Comparison of ENCODE assay signal across 8 cellular contexts in the genomic region with DNA sequence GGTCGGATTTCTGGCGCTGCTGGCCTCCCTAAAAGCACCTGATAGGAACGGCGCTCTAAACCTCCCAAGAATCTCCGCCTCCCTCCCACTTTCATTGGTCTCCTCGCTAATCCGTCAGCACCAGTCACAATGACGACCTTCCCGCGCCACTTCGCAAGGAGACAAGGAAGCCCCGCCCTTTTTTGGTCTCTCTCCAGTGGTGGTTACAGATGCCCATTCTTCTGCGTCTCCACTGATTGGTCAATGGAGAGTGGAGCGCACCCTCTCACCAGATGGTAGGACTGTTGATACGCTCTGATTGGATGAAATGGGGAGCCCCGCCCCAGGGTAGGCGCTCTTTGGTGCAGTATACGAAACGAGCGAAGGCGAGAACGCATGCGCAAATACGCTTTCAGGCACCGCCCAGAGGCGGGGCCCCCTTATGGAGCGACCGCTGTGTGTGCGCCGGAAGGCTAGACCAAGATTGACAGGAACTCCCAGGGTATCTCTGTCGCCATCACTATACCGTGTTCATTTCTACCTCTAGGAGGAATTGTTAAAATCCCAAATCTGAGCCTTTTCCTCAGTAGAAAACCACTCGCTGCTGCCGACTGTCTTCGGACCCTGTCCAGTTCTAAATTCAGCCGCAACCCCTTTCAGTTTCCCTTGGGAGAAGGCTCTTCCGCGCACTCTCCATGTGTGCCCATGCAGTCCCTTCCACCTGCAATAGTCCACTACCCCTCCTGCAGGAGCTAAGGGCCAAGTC. TPM values are rescaled to one million over a fixed set of nuclear protein-coding genes. Genes with fewer than 3 reads are reported as not detected.
DNase-seq lines count a peak whose midpoint lies in the region; FAIRE-seq and TF ChIP-seq lines count a peak whose summit lies in the region.

No MANE protein-coding gene starts in this region.

- H3K79me2 ChIP-seq in MM.1S (ENCODE audit: low read length): peaks cover 55% of the 10 kb centered on the region

- peaks cover 56% of the 10 kb centered on the region for H3K4me1 Mint-ChIP-seq in nephron progenitor cell
- H3K4me1 Mint-ChIP-seq in stimulated activated naive CD8-positive, alpha-beta T cell treated with anti-CD3 and anti-CD28 coated beads, Interleukin-15, Interleukin-2, amounts not matched to agents 100 ng/mL and 50 ng/mL, for 24 hours (ENCODE audit: low read depth): peaks cover 64% of the 10 kb centered on the region

- peaks cover 19% of the 10 kb centered on the region for H3F3A ChIP-seq in MM.1S (ENCODE audit: insufficient read depth, low read length)

- H3K36me3 ChIP-seq in MM.1S (replicated peaks; ENCODE audit: insufficient read depth, low read length): peaks cover 15% of the 10 kb centered on the region

- peaks cover 5% of the 10 kb centered on the region; the same call in 1 of the 2 replicates for H4K20me1 ChIP-seq in MM.1S (ENCODE audit: insufficient read depth, low read length)

- peak overlapping the region; percentile 68 for H2AFZ ChIP-seq in MM.1S (ENCODE audit: low read length)

- H3K27ac ChIP-seq in MM.1S (ENCODE audit: low read length): peak overlapping the region; percentile 93

- H3K9me3 ChIP-seq in MM.1S (replicated peaks; ENCODE audit: insufficient read depth, low read length): no peaks in the 10 kb centered on the region

- H3K4me3 ChIP-seq in MM.1S (ENCODE audit: low read length) (peak overlapping the region; percentile 67), fibroblast of villous mesenchyme (ENCODE audit: low read depth, low read length) (peak overlapping the region; percentile 87)

- H3K9me3 Mint-ChIP-seq in nephron progenitor cell: peaks cover 16% of the 10 kb centered on the region
- H3K9me3 Mint-ChIP-seq in stimulated activated naive CD8-positive, alpha-beta T cell treated with anti-CD3 and anti-CD28 coated beads, Interleukin-15, Interleukin-2, amounts not matched to agents 100 ng/mL and 50 ng/mL, for 24 hours: no peaks in the 10 kb centered on the region

- no peaks in the 10 kb centered on the region for H3K9me2 ChIP-seq in MM.1S (replicated peaks; ENCODE audit: insufficient read depth, low read length)

- H3K9ac ChIP-seq in MM.1S (ENCODE audit: low read length): peak overlapping the region; percentile 98

- TF ChIP-seq CTCF in MM.1S (IDR thresholded peaks at IDR 0.05; ENCODE audit: low read length): no peak
- peak; percentile 17 for TF ChIP-seq CTCF in fibroblast of villous mesenchyme (IDR thresholded peaks at IDR 0.05; ENCODE audit: insufficient read depth, low read depth, low read length)
- no peak for TF ChIP-seq CTCF in nephron progenitor cell (IDR thresholded peaks at IDR 0.05)

- FAIRE-seq in G401.6 (lab: Jason Lieb, UNC): peak; percentile 100

- H3K27ac Mint-ChIP-seq in nephron progenitor cell: peak overlapping the region; percentile 99
- H3K27ac Mint-ChIP-seq in stimulated activated naive CD8-positive, alpha-beta T cell treated with anti-CD3 and anti-CD28 coated beads, Interleukin-15, Interleukin-2, amounts not matched to agents 100 ng/mL and 50 ng/mL, for 24 hours: peak overlapping the region; percentile 97

- H3K27me3 ChIP-seq in MM.1S (replicated peaks; ENCODE audit: insufficient read depth, low read length): no peaks in the 10 kb centered on the region

- H3K36me3 Mint-ChIP-seq in nephron progenitor cell (ENCODE audit: low read depth): peaks cover 33% of the 10 kb centered on the region
- H3K36me3 Mint-ChIP-seq in stimulated activated naive CD8-positive, alpha-beta T cell treated with anti-CD3 and anti-CD28 coated beads, Interleukin-15, Interleukin-2, amounts not matched to agents 100 ng/mL and 50 ng/mL, for 24 hours (ENCODE audit: low read depth): peaks cover 36% of the 10 kb centered on the region

- peak overlapping the region; percentile 94 for H3K4me3 Mint-ChIP-seq in nephron progenitor cell
- H3K4me3 Mint-ChIP-seq in stimulated activated naive CD8-positive, alpha-beta T cell treated with anti-CD3 and anti-CD28 coated beads, Interleukin-15, Interleukin-2, amounts not matched to agents 100 ng/mL and 50 ng/mL, for 24 hours: peak overlapping the region; percentile 99

- H3K4me2 ChIP-seq in MM.1S (ENCODE audit: low read depth, low read length): peak overlapping the region; percentile 99

- H3K4me1 ChIP-seq in MM.1S (ENCODE audit: low read length): peaks cover 11% of the 10 kb centered on the region

- H3K27me3 Mint-ChIP-seq in nephron progenitor cell (ENCODE audit: low read depth, poor library complexity): peaks cover 4% of the 10 kb centered on the region
- no peaks in the 10 kb centered on the region for H3K27me3 Mint-ChIP-seq in stimulated activated naive CD8-positive, alpha-beta T cell treated with anti-CD3 and anti-CD28 coated beads, Interleukin-15, Interleukin-2, amounts not matched to agents 100 ng/mL and 50 ng/mL, for 24 hours

- DNase-seq in HCEC 1CT (peak; percentile 100), MM.1S (peak; percentile 100), SHP77 treated with DMSO at 0.1 percent for 48 hours (lab: John Stamatoyannopoulos, UW) (peak; percentile 100), activated gamma-delta T cell treated with Interleukin-2 at 50 U/mL for 16 hours (peak; percentile 98), fibroblast of villous mesenchyme (ENCODE audit: low read depth) (peak; percentile 100), nephron progenitor cell (peak; percentile 97)

RNA-seq across cellular contexts. Expression of a gene that starts 0.6 kb away (rescaled TPM):
- 223 and 268 TPM in 2 replicates for total RNA-seq in fibroblast of villous mesenchyme

RNA-seq across cellular contexts. Expression of a gene that starts 18.8 kb away (rescaled TPM):
- 29.4 and 30.9 TPM in 2 replicates for total RNA-seq in fibroblast of villous mesenchyme

RNA-seq across cellular contexts. Expression of a gene that starts 27.7 kb away (rescaled TPM):
- total RNA-seq in fibroblast of villous mesenchyme: 1.3 TPM in 2 replicates

RNA-seq across cellular contexts. Expression of a gene that starts 37.7 kb away (rescaled TPM):
- total RNA-seq in fibroblast of villous mesenchyme: 0.43 TPM in 1 of 2 replicates, not detected in the other

RNA-seq across cellular contexts. Expression of a gene that starts 49.0 kb away (rescaled TPM):
- total RNA-seq in fibroblast of villous mesenchyme: 45.3 and 57.0 TPM in 2 replicates

Comparison
In these comparisons a context has a peak if more than half of its experiments do, and no peak if none do; other contexts are left out.
1. Peak in every context shown above with its lines: DNase-seq, H3K4me3 ChIP-seq and H3K27ac ChIP-seq.